Comparison of ENCODE assay signal across 14 cellular contexts in genomic region chr11:13868710-13869403, GRCh38.
DNase-seq lines count a peak whose midpoint lies in the region; ATAC-seq and TF ChIP-seq lines count a peak whose summit lies in the region.
"Had no signal": no experiment of that assay in that cellular context is flagged by ENCODE, and none has a peak within 500 bp of the region (broad histone marks: within the 10 kb centered on the region; RNA-seq: fewer than 3 reads in every experiment).

No MANE protein-coding gene starts in this region.

- ATAC-seq in HG02759 (IDR thresholded peaks at IDR 0.05; ENCODE audit: unreplicated experiment): no peak
- ATAC-seq in GM19328 (IDR thresholded peaks at IDR 0.05; ENCODE audit: unreplicated experiment): no peak
- ATAC-seq: left ventricle myocardium superior had no signal

- 42 to 54% (median 44%) methylated on average over 2 of the region's 2 CpGs for WGBS in stomach, 5 donors

- H3K27me3 ChIP-seq in stomach: peaks cover 0 to 3% (median 0%) of the 10 kb centered on the region in 3 donors

- no peak overlapping the region for H3K27ac ChIP-seq in epithelial cell of prostate
- H3K27ac ChIP-seq in stomach: no peak overlapping the region
- H3K27ac ChIP-seq: 22Rv1 had no signal

- H3K9me3 ChIP-seq in stomach: no peaks in the 10 kb centered on the region

- DNase-seq in DMS53 (lab: John Stamatoyannopoulos, UW): peak; percentile 41
- no peak for DNase-seq in DMS53 treated with DMSO at 0.1 percent for 48 hours (lab: John Stamatoyannopoulos, UW; ENCODE audit: unreplicated experiment)
- peak; percentile 82 for DNase-seq in M059J (ENCODE audit: low read depth)
- peak; percentile 15 for DNase-seq in activated CD4-positive, alpha-beta T cell treated with anti-CD3 and anti-CD28 coated beads, Interleukin-2, amount 50 U/mL, for 1 hour
- peak; percentile 20 for DNase-seq in epithelial cell of prostate (ENCODE audit: low read depth, low spot score)
- DNase-seq in stomach: no peak
- DNase-seq: Calu3, cerebellar nuclear complex, erythroblast, hippocampal formation, left ventricle myocardium superior had no signal

- no peak for TF ChIP-seq POLR2A in stomach (IDR thresholded peaks at IDR 0.05)

- no peak for TF ChIP-seq EP300 in stomach (IDR thresholded peaks at IDR 0.05)

- intact Hi-C loops in stomach (cut with DNase I; ENCODE audit: low total_unique reads): no loop called here

- H3K4me3 ChIP-seq in stomach: no peak overlapping the region

- no peak for TF ChIP-seq CTCF in stomach (IDR thresholded peaks at IDR 0.05)

- no peaks in the 10 kb centered on the region for H3K36me3 ChIP-seq in stomach

- peaks cover 0 to 7% (median 0%) of the 10 kb centered on the region in 4 donors for H3K4me1 ChIP-seq in stomach

Comparison
In these comparisons a context has a peak if more than half of its experiments do, and no peak if none do; other contexts are left out.
1. DNase-seq: peak in DMS53 (single experiment), M059J (single experiment), activated CD4-positive, alpha-beta T cell treated with anti-CD3 and anti-CD28 coated beads, Interleukin-2, amount 50 U/mL, for 1 hour (single experiment) and epithelial cell of prostate (single experiment); none in DMS53 treated with DMSO at 0.1 percent for 48 hours (single experiment) and stomach (single experiment).